In genomic region chr14:64704145-64704742, GRCh38 we compare ENCODE assay signal across 8 cellular contexts. TPM values are rescaled to one million over a fixed set of nuclear protein-coding genes. Genes with fewer than 3 reads are reported as not detected.
DNase-seq lines count a peak whose midpoint lies in the region; ATAC-seq and TF ChIP-seq lines count a peak whose summit lies in the region.

TSS of gene PLEKHG3 (plus strand) at chr14:64704424. CDS start at chr14:64727632, 23,208 bp downstream.

- no peak for TF ChIP-seq CTCF in mucosa of descending colon (IDR thresholded peaks at IDR 0.05)

- H3K4me1 ChIP-seq in mucosa of descending colon (ENCODE audit: low read depth) (peaks cover 43% of the 10 kb centered on the region), thymus (ENCODE audit: control insufficient read depth, insufficient read depth, low read length) (peaks cover 3% of the 10 kb centered on the region)

- H3K9me3 Mint-ChIP-seq in activated T-cell treated with anti-CD3 and anti-CD28 coated beads, Interleukin-2, amount 50 U/mL, for 72 hours: no peaks in the 10 kb centered on the region

- peaks cover 0 to 1% of the 10 kb centered on the region in 2 donors for H3K36me3 Mint-ChIP-seq in activated T-cell treated with anti-CD3 and anti-CD28 coated beads, Interleukin-2, amount 50 U/mL, for 72 hours (ENCODE audit: insufficient read depth in 2 of 2)

- peaks cover 45% of the 10 kb centered on the region for H3K27me3 Mint-ChIP-seq in activated T-cell treated with anti-CD3 and anti-CD28 coated beads, Interleukin-2, amount 50 U/mL, for 72 hours (ENCODE audit: low read depth)

- no peak within 1 kb of the TSS for H3K27ac Mint-ChIP-seq in activated T-cell treated with anti-CD3 and anti-CD28 coated beads, Interleukin-2, amount 50 U/mL, for 72 hours

- intact Hi-C loops in mucosa of descending colon (cut with DNase I, micrococcal nuclease): no loop called here

- H3K36me3 ChIP-seq in mucosa of descending colon (ENCODE audit: low read depth) (no peaks in the 10 kb centered on the region), thymus (ENCODE audit: control insufficient read depth, insufficient read depth) (no peaks in the 10 kb centered on the region)

- peak within 1 kb of the TSS; percentile 72 to 80 for H3K4me3 Mint-ChIP-seq in activated T-cell treated with anti-CD3 and anti-CD28 coated beads, Interleukin-2, amount 50 U/mL, for 72 hours

- DNase-seq in NCI-H1417 (lab: John Stamatoyannopoulos, UW) (peak; percentile 57 to 82 (median 75)), NCI-H1417 treated with DMSO at 0.1 percent for 48 hours (lab: John Stamatoyannopoulos, UW) (no peak), NCI-H2196 (lab: John Stamatoyannopoulos, UW; ENCODE audit: unreplicated experiment) (peak; percentile 74), fibroblast of gingiva (ENCODE audit: low read depth) (peak; percentile 48), mucosa of descending colon (peak; percentile 84 to 93 (median 90))
- DNase-seq in activated T-cell treated with anti-CD3 and anti-CD28 coated beads, Interleukin-2, amount 50 U/mL, for 72 hours: peak; percentile 29 to 45

- peaks cover 47% of the 10 kb centered on the region for H3K27me3 ChIP-seq in thymus (ENCODE audit: control insufficient read depth, insufficient read depth)

- no peaks in the 10 kb centered on the region for H3K9me3 ChIP-seq in mucosa of descending colon
- H3K9me3 ChIP-seq in thymus (ENCODE audit: control insufficient read depth): peaks cover 1% of the 10 kb centered on the region

- WGBS in thymus: under 1% methylated on average over 69 of the region's 69 CpGs

- H3K4me3 ChIP-seq in mucosa of descending colon (peak within 1 kb of the TSS; percentile 73), thymus (ENCODE audit: low read length) (peak within 1 kb of the TSS; percentile 45)

- peak within 1 kb of the TSS; percentile 68 for H3K27ac ChIP-seq in thymus (ENCODE audit: low read depth)

- peaks cover 35% of the 10 kb centered on the region for H3K4me1 Mint-ChIP-seq in activated T-cell treated with anti-CD3 and anti-CD28 coated beads, Interleukin-2, amount 50 U/mL, for 72 hours (ENCODE audit: low read depth)

- ATAC-seq in activated T-cell treated with anti-CD3 and anti-CD28 coated beads, Interleukin-2, amount 50 U/mL, for 72 hours (replicated peaks in 1 of 2): peak; percentile 43 to 48
- ATAC-seq in mucosa of descending colon (peak; percentile 76), HG03196 (IDR thresholded peaks at IDR 0.05; ENCODE audit: unreplicated experiment) (no peak)

RNA-seq across cellular contexts. Expression of gene PLEKHG3, which starts in this region (rescaled TPM):
- total RNA-seq in activated T-cell treated with anti-CD3 and anti-CD28 coated beads, Interleukin-2, amount 50 U/mL, for 72 hours: 1 to 10 TPM; 2.4 to 8.8 TPM
- 10 to 100 TPM; 72.0 to 96.6 (median 91.4) TPM for total RNA-seq in mucosa of descending colon
- 8.5 TPM for polyA plus RNA-seq in thymus

Comparison
In these comparisons a context has a peak if more than half of its experiments do, and no peak if none do; other contexts are left out.
1. RNA of gene PLEKHG3 (total RNA-seq): 72.0 to 96.6 TPM in mucosa of descending colon; 2.4 to 8.8 TPM in activated T-cell treated with anti-CD3 and anti-CD28 coated beads, Interleukin-2, amount 50 U/mL, for 72 hours; every median in the first group is over 4 times any median in the second.